Comparison of ENCODE assay signal across 11 cellular contexts in the genomic region with DNA sequence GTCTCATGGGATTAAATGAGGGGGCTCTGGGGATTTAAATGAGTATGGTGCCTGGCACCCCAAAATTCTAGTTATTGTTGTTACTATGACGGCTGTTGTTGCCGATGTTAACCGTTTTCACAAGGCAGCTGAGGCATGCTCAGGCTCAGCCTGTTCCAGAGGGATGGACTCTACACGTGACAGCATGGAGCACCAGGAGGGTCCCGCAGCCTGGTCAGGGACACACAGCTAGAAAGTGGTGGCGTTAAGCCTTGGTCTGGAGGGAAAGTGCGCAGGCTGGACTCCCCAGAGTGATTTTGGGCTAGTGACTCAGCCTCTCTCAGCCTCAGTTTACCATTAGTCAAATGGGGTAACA. TPM values are rescaled to one million over a fixed set of nuclear protein-coding genes. Genes with fewer than 3 reads are reported as not detected.
DNase-seq lines count a peak whose midpoint lies in the region; ATAC-seq and TF ChIP-seq lines count a peak whose summit lies in the region.
"Had no signal": no experiment of that assay in that cellular context is flagged by ENCODE, and none has a peak within 500 bp of the region (broad histone marks: within the 10 kb centered on the region; RNA-seq: fewer than 3 reads in every experiment).

No MANE protein-coding gene starts in this region.

- peaks cover 9% of the 10 kb centered on the region for H3K4me1 ChIP-seq in iPS-18a (ENCODE audit: control insufficient read depth, low read depth, low read length)
- H3K4me1 ChIP-seq in A673 (ENCODE audit: insufficient read depth, low read length, poor library complexity, severe bottlenecking): peaks cover 18% of the 10 kb centered on the region

- H3K27ac Mint-ChIP-seq in activated naive CD4-positive, alpha-beta T cell treated with anti-CD3 and anti-CD28 coated beads for 36 hours: no peak overlapping the region
- H3K27ac Mint-ChIP-seq in activated T-helper 1 cell treated with anti-CD3 and anti-CD28 coated beads, Interleukin-12 subunit alpha, Interleukin-12 subunit beta, Interleukin-2, Interleukin-4 antibody, amounts not matched to agents 30 ng/mL and 10 ng/mL and 1 ng/mL, durations not matched to agents 14 hours and 24 hours and 36 hours: no peak overlapping the region
- no peak overlapping the region for H3K27ac Mint-ChIP-seq in stimulated activated naive CD8-positive, alpha-beta T cell treated with anti-CD3 and anti-CD28 coated beads, Interleukin-15, amount 100 ng/mL, for 72 hours

- H3K27ac ChIP-seq in iPS-18a (ENCODE audit: low read length) (no peak overlapping the region), A673 (ENCODE audit: low read depth, low read length, poor library complexity, severe bottlenecking) (no peak overlapping the region)
- H3K27ac ChIP-seq: uterus had no signal

- intact Hi-C loops in activated naive CD4-positive, alpha-beta T cell treated with anti-CD3 and anti-CD28 coated beads for 36 hours (cut with micrococcal nuclease): loop anchor here (5.0 kb wide), 1 partner anchor 427 kb away; a partner anchor contains a TSS
- intact Hi-C loops in activated T-helper 1 cell treated with anti-CD3 and anti-CD28 coated beads, Interleukin-12 subunit alpha, Interleukin-12 subunit beta, Interleukin-2, Interleukin-4 antibody, amounts not matched to agents 30 ng/mL and 10 ng/mL and 1 ng/mL, durations not matched to agents 14 hours and 24 hours and 36 hours (cut with micrococcal nuclease): loop anchor here (5.0 kb wide), 1 partner anchor 1367 kb away; no protein-coding TSS in a partner anchor
- intact Hi-C loops in A673 (cut with micrococcal nuclease; ENCODE audit: unreplicated experiment): no loop called here

- TF ChIP-seq CTCF in A673 (conservative IDR thresholded peaks at IDR 0.05; ENCODE audit: low read depth, low read length): no peak

- ATAC-seq in stimulated activated naive CD8-positive, alpha-beta T cell treated with anti-CD3 and anti-CD28 coated beads, Interleukin-15, amount 100 ng/mL, for 72 hours: no peak

- CTCF ChIA-PET in activated naive CD4-positive, alpha-beta T cell treated with anti-CD3 and anti-CD28 coated beads for 36 hours (lab: Charles Lee): no interaction called here
- CTCF ChIA-PET in A673 (lab: Charles Lee): no interaction called here

- no peaks in the 10 kb centered on the region for H3K36me3 Mint-ChIP-seq in activated naive CD4-positive, alpha-beta T cell treated with anti-CD3 and anti-CD28 coated beads for 36 hours (ENCODE audit: low read depth)
- H3K36me3 Mint-ChIP-seq in activated T-helper 1 cell treated with anti-CD3 and anti-CD28 coated beads, Interleukin-12 subunit alpha, Interleukin-12 subunit beta, Interleukin-2, Interleukin-4 antibody, amounts not matched to agents 30 ng/mL and 10 ng/mL and 1 ng/mL, durations not matched to agents 14 hours and 24 hours and 36 hours (ENCODE audit: low read depth): peaks cover 17% of the 10 kb centered on the region

- H3K4me3 ChIP-seq in iPS-18a (ENCODE audit: low read length): peak overlapping the region; percentile 71
- H3K4me3 ChIP-seq in A673 (ENCODE audit: low read depth, low read length, poor library complexity, severe bottlenecking): no peak overlapping the region

- H3K27me3 Mint-ChIP-seq in activated naive CD4-positive, alpha-beta T cell treated with anti-CD3 and anti-CD28 coated beads for 36 hours (ENCODE audit: low read depth): no peaks in the 10 kb centered on the region
- H3K27me3 Mint-ChIP-seq in activated T-helper 1 cell treated with anti-CD3 and anti-CD28 coated beads, Interleukin-12 subunit alpha, Interleukin-12 subunit beta, Interleukin-2, Interleukin-4 antibody, amounts not matched to agents 30 ng/mL and 10 ng/mL and 1 ng/mL, durations not matched to agents 14 hours and 24 hours and 36 hours (ENCODE audit: insufficient read depth): peaks cover 2% of the 10 kb centered on the region
- H3K27me3 Mint-ChIP-seq in stimulated activated naive CD8-positive, alpha-beta T cell treated with anti-CD3 and anti-CD28 coated beads, Interleukin-15, amount 100 ng/mL, for 72 hours: no peaks in the 10 kb centered on the region

- H3K36me3 ChIP-seq in iPS-18a (ENCODE audit: control insufficient read depth, low read depth, low read length): no peaks in the 10 kb centered on the region
- no peaks in the 10 kb centered on the region for H3K36me3 ChIP-seq in A673 (ENCODE audit: insufficient read depth, low read length, poor library complexity, severe bottlenecking)
- H3K36me3 ChIP-seq: uterus had no signal

- H3K4me3 Mint-ChIP-seq in activated naive CD4-positive, alpha-beta T cell treated with anti-CD3 and anti-CD28 coated beads for 36 hours: peak overlapping the region; percentile 49
- H3K4me3 Mint-ChIP-seq in activated T-helper 1 cell treated with anti-CD3 and anti-CD28 coated beads, Interleukin-12 subunit alpha, Interleukin-12 subunit beta, Interleukin-2, Interleukin-4 antibody, amounts not matched to agents 30 ng/mL and 10 ng/mL and 1 ng/mL, durations not matched to agents 14 hours and 24 hours and 36 hours: peak overlapping the region; percentile 66
- peak overlapping the region; percentile 62 to 68 for H3K4me3 Mint-ChIP-seq in stimulated activated naive CD8-positive, alpha-beta T cell treated with anti-CD3 and anti-CD28 coated beads, Interleukin-15, amount 100 ng/mL, for 72 hours

- no TSS peak for BruUV-seq in A673 (replicated peaks; lab: Mats Ljungman, UMichigan)

- H3K9me3 ChIP-seq in iPS-18a (ENCODE audit: control insufficient read depth, low read depth, low read length) (no peaks in the 10 kb centered on the region), A673 (ENCODE audit: low read depth, low read length, poor library complexity, severe bottlenecking) (no peaks in the 10 kb centered on the region)
- H3K9me3 ChIP-seq: uterus had no signal

- peaks cover 42% of the 10 kb centered on the region for H3K4me1 Mint-ChIP-seq in activated naive CD4-positive, alpha-beta T cell treated with anti-CD3 and anti-CD28 coated beads for 36 hours (ENCODE audit: low read depth)
- H3K4me1 Mint-ChIP-seq in activated T-helper 1 cell treated with anti-CD3 and anti-CD28 coated beads, Interleukin-12 subunit alpha, Interleukin-12 subunit beta, Interleukin-2, Interleukin-4 antibody, amounts not matched to agents 30 ng/mL and 10 ng/mL and 1 ng/mL, durations not matched to agents 14 hours and 24 hours and 36 hours (ENCODE audit: low read depth): peaks cover 58% of the 10 kb centered on the region
- peaks cover 82% of the 10 kb centered on the region for H3K4me1 Mint-ChIP-seq in stimulated activated naive CD8-positive, alpha-beta T cell treated with anti-CD3 and anti-CD28 coated beads, Interleukin-15, amount 100 ng/mL, for 72 hours

- no peak for DNase-seq in activated naive CD4-positive, alpha-beta T cell treated with anti-CD3 and anti-CD28 coated beads for 36 hours
- DNase-seq in activated naive CD4-positive, alpha-beta T cell treated with anti-CD3 and anti-CD28 coated beads, Interleukin-2, amount 50 U/mL, for 16 hours: no peak
- no peak for DNase-seq in activated T-helper 1 cell treated with anti-CD3 and anti-CD28 coated beads, Interleukin-12 subunit alpha, Interleukin-12 subunit beta, Interleukin-2, Interleukin-4 antibody, amounts not matched to agents 30 ng/mL and 10 ng/mL and 1 ng/mL, durations not matched to agents 14 hours and 24 hours and 36 hours (ENCODE audit: low spot score)
- no peak for DNase-seq in stimulated activated naive CD8-positive, alpha-beta T cell treated with anti-CD3 and anti-CD28 coated beads, Interleukin-15, amount 100 ng/mL, for 72 hours
- DNase-seq in COR-L47 (lab: John Stamatoyannopoulos, UW) (no peak), A673 (ENCODE audit: low spot score) (no peak)
- DNase-seq in stimulated activated naive CD4-positive, alpha-beta T cell treated with Interleukin-2 at 50 U/mL for 16 hours (lab: John Stamatoyannopoulos, UW): no peak
- DNase-seq: caudate nucleus, T1000, uterus had no signal

- peaks cover 4% of the 10 kb centered on the region for H3K9me3 Mint-ChIP-seq in activated naive CD4-positive, alpha-beta T cell treated with anti-CD3 and anti-CD28 coated beads for 36 hours
- H3K9me3 Mint-ChIP-seq in activated T-helper 1 cell treated with anti-CD3 and anti-CD28 coated beads, Interleukin-12 subunit alpha, Interleukin-12 subunit beta, Interleukin-2, Interleukin-4 antibody, amounts not matched to agents 30 ng/mL and 10 ng/mL and 1 ng/mL, durations not matched to agents 14 hours and 24 hours and 36 hours: no peaks in the 10 kb centered on the region
- H3K9me3 Mint-ChIP-seq in stimulated activated naive CD8-positive, alpha-beta T cell treated with anti-CD3 and anti-CD28 coated beads, Interleukin-15, amount 100 ng/mL, for 72 hours: peaks cover 0 to 4% of the 10 kb centered on the region in 2 donors

- POLR2A ChIA-PET in A673 (lab: Charles Lee; ENCODE audit: low non-redundant PET): no interaction called here

- no peak overlapping the region for H3K9ac ChIP-seq in iPS-18a (ENCODE audit: low read length)

- H3K27me3 ChIP-seq in iPS-18a (ENCODE audit: control insufficient read depth, insufficient read depth, low read length): peaks cover 58% of the 10 kb centered on the region
- H3K27me3 ChIP-seq in A673 (replicated peaks; ENCODE audit: insufficient read depth, low read depth, low read length, poor library complexity): no peaks in the 10 kb centered on the region
- H3K27me3 ChIP-seq: uterus had no signal

RNA-seq across cellular contexts. Expression of a gene that starts 7.0 kb away (rescaled TPM):
- 10 to 100 TPM; 15.4 to 16.2 TPM for total RNA-seq in activated naive CD4-positive, alpha-beta T cell treated with anti-CD3 and anti-CD28 coated beads for 36 hours
- 19.0 and 21.1 TPM in 2 replicates for total RNA-seq in activated T-helper 1 cell treated with anti-CD3 and anti-CD28 coated beads, Interleukin-12 subunit alpha, Interleukin-12 subunit beta, Interleukin-2, Interleukin-4 antibody, amounts not matched to agents 30 ng/mL and 10 ng/mL and 1 ng/mL, durations not matched to agents 14 hours and 24 hours and 36 hours
- total RNA-seq in A673 (2021): 11.7 and 12.2 TPM in 2 replicates
